ENCODE assay signal across 12 cellular contexts in genomic region chr3:197168606-197169005, GRCh38.
A peak's percentile ranks its signal among the peaks of the same experiment; 100 is the strongest.
DNase-seq lines count a peak whose midpoint lies in the region; ATAC-seq and TF ChIP-seq lines count a peak whose summit lies in the region.
"Had no signal": no experiment of that assay in that cellular context is flagged by ENCODE, and none has a peak within 500 bp of the region (broad histone marks: within the 10 kb centered on the region; RNA-seq: fewer than 3 reads in every experiment).

No MANE protein-coding gene starts in this region.

- ATAC-seq in sciatic nerve (peak; percentile 95), GM19455 (IDR thresholded peaks at IDR 0.05; ENCODE audit: unreplicated experiment) (no peak)

- no peak for TF ChIP-seq CTCF in fibroblast of mammary gland (conservative IDR thresholded peaks at IDR 0.05; ENCODE audit: control insufficient read depth, insufficient read depth, low read depth, low read length)

- DNase-seq in DMS53 (lab: John Stamatoyannopoulos, UW) (peak; percentile 67), DMS53 treated with DMSO at 0.1 percent for 48 hours (lab: John Stamatoyannopoulos, UW; ENCODE audit: unreplicated experiment) (no peak), SK-N-DZ (ENCODE audit: low spot score) (peak; percentile 67), fibroblast of mammary gland (ENCODE audit: low read depth) (peak; percentile 78), sciatic nerve (ENCODE audit: low spot score) (no peak), HUDEP-2 (lab: John Stamatoyannopoulos, UW; ENCODE audit: unreplicated experiment in 76 of 76) (no peak)
- no peak for DNase-seq in NK-92 treated with Interleukin-12 subunit alpha and Interleukin-12 subunit beta, amount 100 ng/mL, for 24 hours (lab: John Stamatoyannopoulos, UW)
- DNase-seq: 8988T, cortex of kidney, GDM1 had no signal

- intact Hi-C loops in sciatic nerve (cut with DNase I), result no loop called here

- H3K4me3 ChIP-seq in fibroblast of mammary gland (ENCODE audit: control insufficient read depth, low read depth, low read length), result no peak overlapping the region
- H3K4me3 ChIP-seq: HAP-1 had no signal

Comparison
In these comparisons a context has a peak if more than half of its experiments do, and no peak if none do; other contexts are left out.
1. DNase-seq: peak in DMS53 (single experiment), SK-N-DZ (single experiment) and fibroblast of mammary gland (single experiment); none in DMS53 treated with DMSO at 0.1 percent for 48 hours (single experiment), sciatic nerve (single experiment), HUDEP-2 (0 of 76) and NK-92 treated with Interleukin-12 subunit alpha and Interleukin-12 subunit beta, amount 100 ng/mL, for 24 hours (single experiment).